Comparison of ENCODE assay signal across 8 cellular contexts in genomic region chr10:43203491-43204393, GRCh38.
DNase-seq lines count a peak whose midpoint lies in the region; ATAC-seq and TF ChIP-seq lines count a peak whose summit lies in the region.

No MANE protein-coding gene starts in this region.

- peak overlapping the region; percentile 54 for H2AFZ ChIP-seq in smooth muscle cell (ENCODE audit: low read depth)
- no peak overlapping the region for H2AFZ ChIP-seq in MM.1S (ENCODE audit: low read length)

- intact Hi-C loops in heart left ventricle (cut with DNase I), result loop anchor here in 1 of 10 donors (10.0 kb wide), 1 partner anchor 151 kb away; no protein-coding TSS in a partner anchor

- H3K9ac ChIP-seq in smooth muscle cell (ENCODE audit: low read depth) (no peak overlapping the region), MM.1S (ENCODE audit: low read length) (no peak overlapping the region)

- no peaks in the 10 kb centered on the region for H3K36me3 ChIP-seq in heart left ventricle
- H3K36me3 ChIP-seq in smooth muscle cell (ENCODE audit: low read depth), result no peaks in the 10 kb centered on the region
- no peaks in the 10 kb centered on the region for H3K36me3 ChIP-seq in MM.1S (replicated peaks; ENCODE audit: insufficient read depth, low read length)

- peak overlapping the region in 5 of 12 donors; percentile 10 to 33 (median 19) for H3K4me3 ChIP-seq in heart left ventricle
- H3K4me3 ChIP-seq in smooth muscle cell, result peak overlapping the region; percentile 58
- no peak overlapping the region for H3K4me3 ChIP-seq in MM.1S (ENCODE audit: low read length)

- H3K36me3 Mint-ChIP-seq in activated naive CD4-positive, alpha-beta T cell treated with anti-CD3 and anti-CD28 coated beads, Interleukin-2, amount 50 U/mL, for 72 hours, result no peaks in the 10 kb centered on the region

- H3K27ac ChIP-seq in RWPE1 (no peak overlapping the region), heart left ventricle (no peak overlapping the region), smooth muscle cell (ENCODE audit: low read depth) (no peak overlapping the region), MM.1S (ENCODE audit: low read length) (no peak overlapping the region)

- peak overlapping the region; percentile 91 for H3K4me2 ChIP-seq in smooth muscle cell
- H3K4me2 ChIP-seq in MM.1S (ENCODE audit: low read depth, low read length), result no peak overlapping the region

- TF ChIP-seq POLR2A in heart left ventricle (IDR thresholded peaks at IDR 0.05), result no peak

- DNase-seq in activated naive CD4-positive, alpha-beta T cell treated with anti-CD3 and anti-CD28 coated beads, Interleukin-2, amount 50 U/mL, for 72 hours (ENCODE audit: low spot score in 2 of 2), result peak; percentile 54 to 56
- DNase-seq in activated naive CD4-positive, alpha-beta T cell treated with anti-CD3 and anti-CD28 coated beads, Interleukin-2, amount 50 U/mL, for 16 hours, result no peak
- peak; percentile 38 for DNase-seq in RWPE1 (ENCODE audit: low spot score)
- peak; percentile 7 to 67 (median 25) for DNase-seq in heart left ventricle
- no peak for DNase-seq in smooth muscle cell (lab: John Stamatoyannopoulos, UW; ENCODE audit: unreplicated experiment)
- no peak for DNase-seq in GM10248 (ENCODE audit: extremely low spot score)
- no peak for DNase-seq in MM.1S
- no peak for DNase-seq in NK-92 (lab: John Stamatoyannopoulos, UW; ENCODE audit: unreplicated experiment)

- CTCF ChIA-PET in RWPE1 (lab: Yijun Ruan, JAX), result interaction anchor here (0.6 to 1.4 kb wide), 7 partner anchors 9 to 145 kb away, joined by 3 to 4 read pairs (median 3); no protein-coding TSS in a partner anchor
- CTCF ChIA-PET in GM10248 (lab: Yijun Ruan, JAX), result interaction anchor here (0.9 to 3.8 kb wide), 16 partner anchors 10 to 376 kb away, joined by 3 to 33 read pairs (median 4); partner anchors contain the start of gene HNRNPF

- TF ChIP-seq CTCF in RWPE1 (conservative IDR thresholded peaks at IDR 0.05; ENCODE audit: low read depth) (no peak), heart left ventricle (IDR thresholded peaks at IDR 0.05) (no peak), smooth muscle cell (IDR thresholded peaks at IDR 0.05; ENCODE audit: borderline replicate concordance, insufficient read depth, poor library complexity, severe bottlenecking) (no peak), GM10248 (IDR thresholded peaks at IDR 0.05; ENCODE audit: control extremely low read depth, extremely low read depth, low read depth, missing control alignments) (no peak), MM.1S (IDR thresholded peaks at IDR 0.05; ENCODE audit: low read length) (no peak)

- no peak overlapping the region for H3K27ac Mint-ChIP-seq in activated naive CD4-positive, alpha-beta T cell treated with anti-CD3 and anti-CD28 coated beads, Interleukin-2, amount 50 U/mL, for 72 hours

- peak in 1 of 2 donors; percentile 20 for ATAC-seq in activated naive CD4-positive, alpha-beta T cell treated with anti-CD3 and anti-CD28 coated beads, Interleukin-2, amount 50 U/mL, for 72 hours
- no peak for ATAC-seq in heart left ventricle

- 61 to 79% (median 63%) methylated on average over 17 to 30 of the region's 30 CpGs for WGBS in heart left ventricle, 4 donors
- 27% methylated on average over 24 of the region's 30 CpGs for WGBS in smooth muscle cell (ENCODE audit: low lambda C conversion rate)

- POLR2A ChIA-PET in RWPE1 (lab: Yijun Ruan, JAX; ENCODE audit: low non-redundant PET), result no interaction called here
- POLR2A ChIA-PET in GM10248 (lab: Yijun Ruan, JAX), result no interaction called here

- no peaks in the 10 kb centered on the region for H3K79me2 ChIP-seq in smooth muscle cell (ENCODE audit: low read depth)
- H3K79me2 ChIP-seq in MM.1S (ENCODE audit: low read length), result no peaks in the 10 kb centered on the region

- H3F3A ChIP-seq in smooth muscle cell (ENCODE audit: low read depth) (no peaks in the 10 kb centered on the region), MM.1S (ENCODE audit: insufficient read depth, low read length) (no peaks in the 10 kb centered on the region)

- H3K27me3 ChIP-seq in heart left ventricle, result peaks cover 0 to 23% (median 0%) of the 10 kb centered on the region in 9 donors
- no peaks in the 10 kb centered on the region for H3K27me3 ChIP-seq in smooth muscle cell (ENCODE audit: low read depth)
- H3K27me3 ChIP-seq in MM.1S (replicated peaks; ENCODE audit: insufficient read depth, low read length), result no peaks in the 10 kb centered on the region

- H3K9me3 Mint-ChIP-seq in activated naive CD4-positive, alpha-beta T cell treated with anti-CD3 and anti-CD28 coated beads, Interleukin-2, amount 50 U/mL, for 72 hours, result no peaks in the 10 kb centered on the region

- peaks cover 0 to 13% (median 7%) of the 10 kb centered on the region in 12 donors for H3K4me1 ChIP-seq in heart left ventricle
- peaks cover 3% of the 10 kb centered on the region for H3K4me1 ChIP-seq in smooth muscle cell (ENCODE audit: low read depth)
- no peaks in the 10 kb centered on the region for H3K4me1 ChIP-seq in MM.1S (ENCODE audit: low read length)

- H4K20me1 ChIP-seq in smooth muscle cell (ENCODE audit: low read depth) (no peaks in the 10 kb centered on the region), MM.1S (ENCODE audit: insufficient read depth, low read length) (no peaks in the 10 kb centered on the region)

- H3K9me3 ChIP-seq in heart left ventricle, result no peaks in the 10 kb centered on the region
- no peaks in the 10 kb centered on the region for H3K9me3 ChIP-seq in smooth muscle cell (replicated peaks; ENCODE audit: low read depth)
- H3K9me3 ChIP-seq in MM.1S (replicated peaks; ENCODE audit: insufficient read depth, low read length), result no peaks in the 10 kb centered on the region

- H3K9me2 ChIP-seq in MM.1S (replicated peaks; ENCODE audit: insufficient read depth, low read length), result no peaks in the 10 kb centered on the region

Comparison
In these comparisons a context has a peak if more than half of its experiments do, and no peak if none do; other contexts are left out.
1. DNase-seq: peak in activated naive CD4-positive, alpha-beta T cell treated with anti-CD3 and anti-CD28 coated beads, Interleukin-2, amount 50 U/mL, for 72 hours (2 of 2), RWPE1 (single experiment) and heart left ventricle (5 of 5); none in activated naive CD4-positive, alpha-beta T cell treated with anti-CD3 and anti-CD28 coated beads, Interleukin-2, amount 50 U/mL, for 16 hours (single experiment), smooth muscle cell (single experiment), GM10248 (single experiment), MM.1S (single experiment) and NK-92 (single experiment).